15 cellular contexts compared by ENCODE assay signal in the genomic region with DNA sequence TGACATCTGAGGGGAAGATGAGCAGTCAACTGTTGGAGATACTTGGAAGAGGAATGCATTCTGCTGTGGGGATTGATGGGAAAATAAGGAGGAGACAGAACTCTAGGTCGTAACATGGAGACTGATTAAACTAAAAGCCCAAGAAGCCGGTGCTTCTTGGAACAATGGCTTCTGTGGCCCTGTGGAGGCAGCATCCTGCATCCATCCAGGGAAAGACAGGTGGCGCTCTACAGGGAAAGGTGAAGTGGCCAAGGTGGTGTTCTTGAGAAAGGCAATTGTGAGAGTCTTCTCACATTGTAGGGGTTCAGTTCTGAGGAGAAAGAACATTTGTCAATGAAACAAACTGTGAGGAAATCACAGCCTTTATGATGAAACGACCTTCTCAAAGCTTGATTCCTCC. TPM values are rescaled to one million over a fixed set of nuclear protein-coding genes. Genes with fewer than 3 reads are reported as not detected.
DNase-seq lines count a peak whose midpoint lies in the region; ATAC-seq, FAIRE-seq and TF ChIP-seq lines count a peak whose summit lies in the region.
"Had no signal": no experiment of that assay in that cellular context is flagged by ENCODE, and none has a peak within 500 bp of the region (broad histone marks: within the 10 kb centered on the region; RNA-seq: fewer than 3 reads in every experiment).

No MANE protein-coding gene starts in this region.

- H4K5ac ChIP-seq in H1 (ENCODE audit: insufficient read length, low read depth, low read length): no peak overlapping the region

- no peak overlapping the region for H2BK20ac ChIP-seq in H1 (ENCODE audit: low read length)

- POLR2A ChIA-PET in HepG2 (lab: Yijun Ruan, JAX) (no interaction called here), H1 (lab: Charles Lee; ENCODE audit: partially characterized antibody) (interaction anchor here (0.8 kb wide), 1 partner anchor 23 kb away, joined by 4 read pairs; no protein-coding TSS in a partner anchor)

- H3K9me3 ChIP-seq in HepG2 (ENCODE audit: low read length) (no peaks in the 10 kb centered on the region), right lobe of liver (no peaks in the 10 kb centered on the region), H1 (ENCODE audit: insufficient read depth in 2 of 2, low read depth in 1 of 2, low read length in 1 of 2) (no peaks in the 10 kb centered on the region), upper lobe of right lung (no peaks in the 10 kb centered on the region), pancreas (no peaks in the 10 kb centered on the region)
- H3K9me3 ChIP-seq: transverse colon had no signal

- no peak overlapping the region for H3K18ac ChIP-seq in H1 (ENCODE audit: extremely low read depth, low read length)

- H3K36me3 ChIP-seq in HepG2 (replicated peaks in 1 of 2; ENCODE audit: control insufficient read depth in 1 of 2, insufficient read depth in 2 of 2, low read length in 2 of 2): no peaks in the 10 kb centered on the region
- no peaks in the 10 kb centered on the region for H3K36me3 ChIP-seq in right lobe of liver
- H3K36me3 ChIP-seq in H1 (ENCODE audit: control insufficient read depth in 2 of 4, insufficient read depth in 4 of 4, low read length in 3 of 4): no peaks in the 10 kb centered on the region
- no peaks in the 10 kb centered on the region for H3K36me3 ChIP-seq in upper lobe of right lung
- H3K36me3 ChIP-seq in pancreas: no peaks in the 10 kb centered on the region
- H3K36me3 ChIP-seq: transverse colon had no signal

- FAIRE-seq in HepG2 (lab: Jason Lieb, UNC): no peak
- peak; percentile 65 for FAIRE-seq in H1 (lab: Jason Lieb, UNC)
- FAIRE-seq in pancreas (lab: Jason Lieb, UNC): no peak

- no TSS peak for BruUV-seq in HepG2 (replicated peaks; lab: Mats Ljungman, UMichigan)

- H3K27ac ChIP-seq in HepG2 (ENCODE audit: extremely low read length, insufficient read depth, low read length): no peak overlapping the region
- H3K27ac ChIP-seq in right lobe of liver: no peak overlapping the region
- H3K27ac ChIP-seq in H1 (ENCODE audit: low read depth, low read length): no peak overlapping the region
- no peak overlapping the region for H3K27ac ChIP-seq in upper lobe of right lung
- H3K27ac ChIP-seq in pancreas: no peak overlapping the region
- H3K27ac ChIP-seq: skin epidermis, transverse colon had no signal

- TF ChIP-seq RAD21 in HepG2 (CRISPR knock-in tag; IDR thresholded peaks at IDR 0.05) (no peak), H1 (IDR thresholded peaks at IDR 0.05 in 1 of 2, conservative IDR thresholded peaks at IDR 0.05 in 1 of 2; ENCODE audit: low read depth in 2 of 2, low read length in 2 of 2) (peak; percentile 44 to 56)

- peak; percentile 37; the same call in 1 of the 2 replicates for TF ChIP-seq CTCF in HepG2 (CRISPR knock-in tag; IDR thresholded peaks at IDR 0.05)
- peak in 1 of 4 donors; percentile 9 for TF ChIP-seq CTCF in right lobe of liver (IDR thresholded peaks at IDR 0.05)
- TF ChIP-seq CTCF in H1 (IDR thresholded peaks at IDR 0.05; ENCODE audit: control extremely low read depth in 1 of 3, insufficient read depth in 1 of 3, low read depth in 1 of 3, low read length in 3 of 3): peak; percentile 82 to 96 (median 87)
- TF ChIP-seq CTCF in upper lobe of right lung (IDR thresholded peaks at IDR 0.05): peak; percentile 8
- TF ChIP-seq CTCF in pancreas (IDR thresholded peaks at IDR 0.05): no peak

- H3K79me2 ChIP-seq in HepG2 (ENCODE audit: insufficient read depth, low read length) (no peaks in the 10 kb centered on the region), H1 (ENCODE audit: control insufficient read depth in 1 of 2, insufficient read depth in 2 of 2, low read length in 2 of 2) (no peaks in the 10 kb centered on the region)

- 29% methylated on average over 4 of the region's 4 CpGs for WGBS in HepG2 (ENCODE audit: low lambda C conversion rate)
- WGBS in right lobe of liver (ENCODE audit: insufficient coverage, low coverage, low lambda C conversion rate, missing lambda C conversion rate): 72% methylated on average over 4 of the region's 4 CpGs
- WGBS in H1 (ENCODE audit: extremely low coverage in 1 of 2, insufficient coverage in 1 of 2, insufficient read length in 1 of 2, insufficient replicate concordance in 2 of 2, low coverage in 1 of 2, low lambda C conversion rate in 2 of 2, missing lambda C conversion rate in 1 of 2), 2 experiments: 69% methylated on average over 4 of the region's 4 CpGs; no CpG with 5 or more reads in 1 of the 2 experiments
- 75 to 85% methylated on average over 4 of the region's 4 CpGs for WGBS in pancreas, 2 donors

- intact Hi-C loops in HepG2 (cut with micrococcal nuclease; ENCODE audit: unreplicated experiment): no loop called here
- intact Hi-C loops in right lobe of liver (cut with DNase I): no loop called here
- intact Hi-C loops in upper lobe of right lung (cut with DNase I): no loop called here
- intact Hi-C loops in pancreas (cut with DNase I): no loop called here

- no peak overlapping the region for H3K4ac ChIP-seq in H1 (replicated peaks; ENCODE audit: insufficient read length, low read depth, low read length)

- no peak overlapping the region for H2BK15ac ChIP-seq in H1 (ENCODE audit: low read length)

- no peak overlapping the region for H4K91ac ChIP-seq in H1 (replicated peaks; ENCODE audit: insufficient read length, low read length)

- ATAC-seq in HepG2: no peak
- no peak for ATAC-seq in right lobe of liver
- ATAC-seq in upper lobe of right lung: no peak
- no peak for ATAC-seq in pancreas
- ATAC-seq: stimulated activated memory B cell treated with anti-CD40 and anti-IgM and Interleukin-4, amounts not matched to agents 10 μg/mL and 1 μg/mL and 100 μg/mL, for 72 hours had no signal

- H2BK5ac ChIP-seq in H1 (ENCODE audit: low read depth, low read length): no peak overlapping the region

- H3K56ac ChIP-seq in H1 (replicated peaks; ENCODE audit: insufficient read length, low read depth, low read length): no peak overlapping the region

- no peaks in the 10 kb centered on the region for H3K79me1 ChIP-seq in H1 (ENCODE audit: low read depth, low read length)

- H4K20me1 ChIP-seq in HepG2 (ENCODE audit: insufficient read depth, low read length): no peaks in the 10 kb centered on the region
- no peaks in the 10 kb centered on the region for H4K20me1 ChIP-seq in H1 (replicated peaks in 1 of 2; ENCODE audit: control insufficient read depth in 1 of 2, insufficient read depth in 2 of 2, low read length in 2 of 2)

- H2AFZ ChIP-seq in HepG2 (ENCODE audit: low read length) (no peak overlapping the region), H1 (ENCODE audit: low read length) (peak overlapping the region; percentile 90)

- H3K4me2 ChIP-seq in HepG2 (ENCODE audit: low read depth, low read length) (no peak overlapping the region), H1 (ENCODE audit: insufficient read depth in 1 of 2, low read depth in 2 of 2, low read length in 2 of 2) (no peak overlapping the region)

- no peak overlapping the region for H2BK12ac ChIP-seq in H1 (ENCODE audit: low read depth, low read length)

- DNase-seq in HepG2 (ENCODE audit: low spot score): no peak
- DNase-seq in right lobe of liver: no peak
- peak; percentile 63 for DNase-seq in NCI-H69 (lab: John Stamatoyannopoulos, UW)
- DNase-seq in H1 (ENCODE audit: low read depth in 1 of 2, low spot score in 2 of 2): no peak
- no peak for DNase-seq in upper lobe of right lung
- no peak for DNase-seq in pancreas
- DNase-seq in NCI-H2081 (lab: John Stamatoyannopoulos, UW): no peak
- DNase-seq in SW480 (ENCODE audit: low spot score): no peak
- DNase-seq: activated CD4-positive, alpha-beta T cell treated with anti-CD3 and anti-CD28 coated beads, Interleukin-2, amount 10 ng/mL, durations not matched to agents 7 days and 5 days; activated T-cell treated with anti-CD3 and anti-CD28 coated beads, Interleukin-2, amount 50 U/mL, for 48 hours; COR-L47; NCI-H526; transverse colon had no signal

- H3K4me3 ChIP-seq in HepG2 (replicated peaks in 1 of 3; ENCODE audit: insufficient read depth in 1 of 3, low read depth in 2 of 3, low read length in 3 of 3) (no peak overlapping the region), right lobe of liver (no peak overlapping the region), H1 (ENCODE audit: extremely low read depth in 1 of 4, insufficient read depth in 2 of 4, low read depth in 3 of 4, low read length in 4 of 4) (no peak overlapping the region), upper lobe of right lung (no peak overlapping the region), pancreas (no peak overlapping the region)
- H3K4me3 ChIP-seq: skin epidermis, transverse colon had no signal

- H3K9ac ChIP-seq in HepG2 (ENCODE audit: insufficient read depth, low read depth, low read length): no peak overlapping the region
- H3K9ac ChIP-seq in H1 (replicated peaks in 1 of 4; ENCODE audit: extremely low read depth in 1 of 4, low read depth in 3 of 4, low read length in 3 of 4): no peak overlapping the region

- no peaks in the 10 kb centered on the region for H3K23me2 ChIP-seq in H1 (ENCODE audit: low read depth, low read length)

- no peak overlapping the region for H3K23ac ChIP-seq in H1 (ENCODE audit: insufficient read length)

- no peak for TF ChIP-seq POLR2A in HepG2 (IDR thresholded peaks at IDR 0.05; ENCODE audit: insufficient read depth in 1 of 2, low read depth in 2 of 2, low read length in 2 of 2)
- no peak for TF ChIP-seq POLR2A in right lobe of liver (IDR thresholded peaks at IDR 0.05)
- TF ChIP-seq POLR2A in H1 (IDR thresholded peaks at IDR 0.05; ENCODE audit: control extremely low read depth in 1 of 2, low read depth in 2 of 2, low read length in 2 of 2): no peak

- H3K14ac ChIP-seq in H1 (ENCODE audit: insufficient read length): no peak overlapping the region

- TF ChIP-seq EP300 in HepG2 (IDR thresholded peaks at IDR 0.05; ENCODE audit: low read depth in 2 of 2, low read length in 2 of 2) (no peak), HepG2 (CRISPR knock-in tag; IDR thresholded peaks at IDR 0.05; ENCODE audit: borderline replicate concordance) (no peak), H1 (IDR thresholded peaks at IDR 0.05; ENCODE audit: borderline replicate concordance in 1 of 2, low read depth in 2 of 2, low read length in 2 of 2) (no peak)

- H2BK120ac ChIP-seq in H1 (replicated peaks; ENCODE audit: low read depth, low read length): no peak overlapping the region

- H2AK5ac ChIP-seq in H1 (ENCODE audit: low read depth, low read length): no peak overlapping the region

- CTCF ChIA-PET in HepG2 (lab: Yijun Ruan, JAX; ENCODE audit: low intra/inter-chr PET ratio, low total read pairs): no interaction called here
- CTCF ChIA-PET in H1 (lab: Charles Lee; ENCODE audit: partially characterized antibody): interaction anchor here (0.8 to 2.9 kb wide), 13 partner anchors 9 to 291 kb away, joined by 3 to 9 read pairs (median 4); no protein-coding TSS in a partner anchor

- H4K8ac ChIP-seq in H1 (ENCODE audit: extremely low read depth, insufficient read depth, low read length): no peak overlapping the region

- no peaks in the 10 kb centered on the region for H3K4me1 ChIP-seq in HepG2 (ENCODE audit: insufficient read depth, low read length)
- no peaks in the 10 kb centered on the region for H3K4me1 ChIP-seq in right lobe of liver
- no peaks in the 10 kb centered on the region for H3K4me1 ChIP-seq in H1 (replicated peaks in 1 of 4; ENCODE audit: control insufficient read depth in 3 of 4, insufficient read depth in 4 of 4, low read length in 3 of 4)
- H3K4me1 ChIP-seq in upper lobe of right lung: no peaks in the 10 kb centered on the region
- H3K4me1 ChIP-seq in pancreas: no peaks in the 10 kb centered on the region
- H3K4me1 ChIP-seq: transverse colon had no signal

- in situ Hi-C loops in HepG2 (cut with HindIII; ENCODE audit: extremely low pct_ligation_motif_present, low pct_unique_long_range_greater_than_20kb): no loop called here

- H3K27me3 ChIP-seq in HepG2 (ENCODE audit: control insufficient read depth in 1 of 2, insufficient read depth in 2 of 2, low read length in 2 of 2): 0 out of 5 replicates have a peak, but pooled peaks cover 0 to 3% of the 10 kb centered on the region in 2 experiments
- H3K27me3 ChIP-seq in right lobe of liver: no peaks in the 10 kb centered on the region
- no peaks in the 10 kb centered on the region for H3K27me3 ChIP-seq in H1 (replicated peaks in 1 of 4; ENCODE audit: control insufficient read depth in 3 of 4, extremely low read depth in 1 of 4, insufficient read depth in 3 of 4, low read length in 3 of 4)
- H3K27me3 ChIP-seq in upper lobe of right lung: no peaks in the 10 kb centered on the region
- H3K27me3 ChIP-seq in pancreas: no peaks in the 10 kb centered on the region
- H3K27me3 ChIP-seq: transverse colon had no signal

RNA-seq across cellular contexts. Expression of gene ZFAND5, which starts 31.2 kb away (rescaled TPM):
- total RNA-seq in HepG2 (2016; rRNA removed; fragmentation: Illumina TruSeq; extraction: Trizol) (41.8 and 60.2 TPM in 2 replicates), right lobe of liver (100 to 1,000 TPM in 3 of 6 experiments, 10 to 100 TPM in 3; 88.4 to 119 (median 100) TPM), upper lobe of right lung (204 TPM), pancreas (10 to 100 TPM; 47.8 to 98.6 (median 70.8) TPM)
- total RNA-seq in HepG2 (2016; cell fraction: cytosol; rRNA removed; fragmentation: Illumina TruSeq; extraction: Trizol; ENCODE audit: low read depth): 9.1 and 10.4 TPM in 2 replicates
- total RNA-seq in HepG2 (2016; cell fraction: insoluble cytoplasmic fraction; rRNA removed; fragmentation: Illumina TruSeq; extraction: Trizol): 40.5 and 58.0 TPM in 2 replicates
- total RNA-seq in HepG2 (2016; cell fraction: membrane; rRNA removed; fragmentation: Illumina TruSeq; extraction: Trizol): 31.7 and 31.9 TPM in 2 replicates
- total RNA-seq in HepG2 (2016; cell fraction: nucleus; rRNA removed; fragmentation: Illumina TruSeq; extraction: Trizol): 93.9 and 99.5 TPM in 2 replicates
- polyA plus RNA-seq in HepG2 (2011; rRNA removed) (49.1 and 53.4 TPM in 2 replicates), H1 (2011; rRNA removed) (76.7 and 79.5 TPM in 2 replicates), pancreas (10 to 100 TPM; 55.6 to 84.7 TPM)
- polyA plus RNA-seq in HepG2 (2011; cell fraction: cytosol; rRNA removed): 21.5 and 29.0 TPM in 2 replicates
- 64.8 and 78.1 TPM in 2 replicates for polyA plus RNA-seq in HepG2 (2011; cell fraction: nucleus; rRNA removed)
- 72.3 and 73.7 TPM in 2 replicates for polyA plus RNA-seq in HepG2 (2012)
- polyA plus RNA-seq in HepG2 (2016; cell fraction: cytosol; fragmentation: Illumina TruSeq; extraction: Trizol; ENCODE audit: low read depth): 7.4 and 8.7 TPM in 2 replicates
- polyA plus RNA-seq in HepG2 (2016; cell fraction: insoluble cytoplasmic fraction; fragmentation: Illumina TruSeq; extraction: Trizol; ENCODE audit: low read depth): 62.9 and 71.0 TPM in 2 replicates
- polyA plus RNA-seq in HepG2 (2016; cell fraction: membrane; fragmentation: Illumina TruSeq; extraction: Trizol; ENCODE audit: low read depth): 16.8 and 17.5 TPM in 2 replicates
- 130 TPM in 2 replicates for polyA plus RNA-seq in HepG2 (2016; cell fraction: nucleus; fragmentation: Illumina TruSeq; extraction: Trizol; ENCODE audit: insufficient read depth, low read depth)
- 13.2 and 13.9 TPM in 2 replicates for polyA minus RNA-seq in HepG2 (2011; rRNA and poly(A)+ RNA removed; ENCODE audit: low replicate concordance)
- polyA minus RNA-seq in HepG2 (2011; cell fraction: cytosol; rRNA and poly(A)+ RNA removed): 32.9 and 49.2 TPM in 2 replicates
- 141 and 188 TPM in 2 replicates for polyA minus RNA-seq in HepG2 (2011; cell fraction: nucleus; rRNA and poly(A)+ RNA removed)
- 209 and 225 TPM in 2 replicates for total RNA-seq in H1 (2021; fragmentation: NEBNext Ultra II Directional; extraction: Animal tissue kit (Norgen Biotek cat#: 25700))
- polyA plus RNA-seq in H1 (2011; cell fraction: cytosol; rRNA removed): 93.8 TPM
- 102 TPM for polyA plus RNA-seq in H1 (2011; cell fraction: nucleus; rRNA removed)
- polyA plus RNA-seq in H1 (2012, experiment 1 of 2): 128 to 145 TPM (median 140 TPM) in 4 replicates
- 35.5 TPM for polyA plus RNA-seq in H1 (2012, experiment 2 of 2)
- 126 TPM for polyA plus RNA-seq in H1 (2013, experiment 1 of 2)
- 119 TPM for polyA plus RNA-seq in H1 (2013, experiment 2 of 2)
- 92.1 and 117 TPM in 2 replicates for polyA minus RNA-seq in H1 (2011; rRNA and poly(A)+ RNA removed)
- 96.7 TPM for polyA minus RNA-seq in H1 (2011; cell fraction: cytosol; rRNA and poly(A)+ RNA removed)
- polyA minus RNA-seq in H1 (2011; cell fraction: nucleus; rRNA and poly(A)+ RNA removed): 173 TPM

Comparison
In these comparisons a context has a peak if more than half of its experiments do, and no peak if none do; other contexts are left out.
1. CTCF ChIP-seq: peak in HepG2 (single experiment), H1 (3 of 3) and upper lobe of right lung (single experiment); none in pancreas (0 of 4).
2. Of the 41 proteins assayed by ChIP-seq in both HepG2 and H1: peak only in HepG2: none; only in H1: RAD21 and YY1; in both: CTCF; in neither: 38.